ENCODE assay signal across 18 cellular contexts in the genomic region with DNA sequence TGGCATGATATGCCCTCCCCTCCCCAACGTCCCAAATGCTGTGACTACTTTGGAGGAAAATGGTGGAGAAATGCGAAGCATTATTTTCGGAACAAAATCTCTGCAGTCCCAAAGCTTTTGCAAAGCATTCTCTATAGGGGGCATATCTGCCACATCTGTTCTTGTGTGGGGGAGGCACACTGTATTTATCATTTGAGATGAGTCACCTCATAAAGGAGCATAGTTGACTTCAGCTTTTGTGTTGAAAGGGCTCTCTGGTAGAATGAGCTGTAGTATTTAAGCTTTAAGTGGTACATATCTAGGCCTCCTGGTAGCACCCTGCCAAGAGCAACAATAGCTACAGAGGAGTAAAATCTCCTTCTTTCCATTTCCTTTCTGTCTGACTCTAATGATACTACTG.
DNase-seq lines count a peak whose midpoint lies in the region; ATAC-seq, FAIRE-seq and TF ChIP-seq lines count a peak whose summit lies in the region.
"Had no signal": no experiment of that assay in that cellular context is flagged by ENCODE, and none has a peak within 500 bp of the region (broad histone marks: within the 10 kb centered on the region; RNA-seq: fewer than 3 reads in every experiment).

No MANE protein-coding gene starts in this region.

- H3K4ac ChIP-seq in neuronal stem cell (ENCODE audit: low read length) = no peak overlapping the region

- ATAC-seq in left colon (no peak), HG03025 (IDR thresholded peaks at IDR 0.05; ENCODE audit: low FRiP score, unreplicated experiment) (no peak)

- no peaks in the 10 kb centered on the region for H3K36me3 Mint-ChIP-seq in activated T-helper 2 cell treated with anti-CD3 and anti-CD28 coated beads, Interferon-gamma antibody, Interleukin-2, Interleukin-4, amounts not matched to agents 10 μg/mL and 5 μg/mL and 100 μg/mL, durations not matched to agents 14 hours and 24 hours and 36 hours (ENCODE audit: low read depth)
- H3K36me3 Mint-ChIP-seq: CD14-positive monocyte had no signal

- no peak overlapping the region for H4K91ac ChIP-seq in neuronal stem cell (ENCODE audit: low read depth, low read length, poor library complexity)

- H3K4me1 ChIP-seq in mammary epithelial cell (ENCODE audit: insufficient read depth, low read length) (peaks cover 8% of the 10 kb centered on the region), neuronal stem cell (ENCODE audit: control insufficient read depth in 2 of 2, insufficient read depth in 1 of 2, low read depth in 1 of 2, low read length in 2 of 2) (peaks cover 0 to 4% of the 10 kb centered on the region in 2 donors)
- H3K4me1 ChIP-seq: sigmoid colon had no signal

- H3K14ac ChIP-seq in neuronal stem cell (ENCODE audit: low read length) = no peak overlapping the region

- no peaks in the 10 kb centered on the region for H3K4me1 Mint-ChIP-seq in activated T-helper 2 cell treated with anti-CD3 and anti-CD28 coated beads, Interferon-gamma antibody, Interleukin-2, Interleukin-4, amounts not matched to agents 10 μg/mL and 5 μg/mL and 100 μg/mL, durations not matched to agents 14 hours and 24 hours and 36 hours (ENCODE audit: low read depth)

- no peak for TF ChIP-seq POLR2A in H54 (IDR thresholded peaks at IDR 0.05; ENCODE audit: low read depth, low read length)

- H2BK120ac ChIP-seq in neuronal stem cell (ENCODE audit: low read depth, low read length) = no peak overlapping the region

- no peaks in the 10 kb centered on the region for H3K27me3 ChIP-seq in mammary epithelial cell (ENCODE audit: insufficient read depth, low read length)
- no peaks in the 10 kb centered on the region for H3K27me3 ChIP-seq in neuronal stem cell (ENCODE audit: control insufficient read depth in 3 of 3, insufficient read depth in 3 of 3, low read depth in 1 of 3, low read length in 3 of 3)
- H3K27me3 ChIP-seq: sigmoid colon had no signal

- no peak overlapping the region for H2AK5ac ChIP-seq in neuronal stem cell (ENCODE audit: low read depth, low read length)

- no peaks in the 10 kb centered on the region for H3K79me1 ChIP-seq in neuronal stem cell (ENCODE audit: low read depth, low read length)

- H3K9ac ChIP-seq in mammary epithelial cell (ENCODE audit: insufficient read depth, low read length) = no peak overlapping the region
- no peak overlapping the region for H3K9ac ChIP-seq in neuronal stem cell (ENCODE audit: low read depth, low read length, poor library complexity)

- H3K9me3 Mint-ChIP-seq in activated T-helper 2 cell treated with anti-CD3 and anti-CD28 coated beads, Interferon-gamma antibody, Interleukin-2, Interleukin-4, amounts not matched to agents 10 μg/mL and 5 μg/mL and 100 μg/mL, durations not matched to agents 14 hours and 24 hours and 36 hours = peaks cover 3% of the 10 kb centered on the region
- H3K9me3 Mint-ChIP-seq: HFFc6; T-helper 2 cell treated with Interferon-gamma antibody and Interleukin-4, amounts not matched to agents 5 μg/mL and 100 μg/mL, for 36 hours had no signal

- no peak overlapping the region for H2BK12ac ChIP-seq in neuronal stem cell (ENCODE audit: low read length)

- H3K27ac ChIP-seq in mammary epithelial cell (ENCODE audit: insufficient read depth, low read depth, low read length) (no peak overlapping the region), neuronal stem cell (replicated peaks; ENCODE audit: low read length) (no peak overlapping the region)
- H3K27ac ChIP-seq: sigmoid colon had no signal

- no TSS peak for BruUV-seq in mammary epithelial cell (replicated peaks; lab: Mats Ljungman, UMichigan)

- dilution Hi-C loops in mammary epithelial cell (cut with HindIII; ENCODE audit: low sequenced_read_pairs) = no loop called here

- H2BK5ac ChIP-seq in neuronal stem cell (ENCODE audit: low read length) = no peak overlapping the region

- H3K4me3 ChIP-seq in mammary epithelial cell (replicated peaks in 1 of 3; ENCODE audit: insufficient read depth in 1 of 3, low read depth in 2 of 3, low read length in 3 of 3) (no peak overlapping the region), neuronal stem cell (ENCODE audit: low read length in 2 of 2) (no peak overlapping the region)
- H3K4me3 ChIP-seq: lung, sigmoid colon had no signal

- intact Hi-C loops in mammary epithelial cell (cut with micrococcal nuclease) = no loop called here
- intact Hi-C loops in activated T-helper 2 cell treated with anti-CD3 and anti-CD28 coated beads, Interferon-gamma antibody, Interleukin-2, Interleukin-4, amounts not matched to agents 10 μg/mL and 5 μg/mL and 100 μg/mL, durations not matched to agents 14 hours and 24 hours and 36 hours (cut with micrococcal nuclease) = no loop called here
- intact Hi-C loops in left colon (cut with DNase I, micrococcal nuclease) = no loop called here

- H4K8ac ChIP-seq in neuronal stem cell (ENCODE audit: low read depth, low read length) = no peak overlapping the region

- FAIRE-seq in H54 (lab: Jason Lieb, UNC) = peak; percentile 97
- FAIRE-seq: bronchial epithelial cell, G401.6, GM18507 had no signal

- no peaks in the 10 kb centered on the region for H3K27me3 Mint-ChIP-seq in activated T-helper 2 cell treated with anti-CD3 and anti-CD28 coated beads, Interferon-gamma antibody, Interleukin-2, Interleukin-4, amounts not matched to agents 10 μg/mL and 5 μg/mL and 100 μg/mL, durations not matched to agents 14 hours and 24 hours and 36 hours (ENCODE audit: low read depth)

- WGBS in mammary epithelial cell (ENCODE audit: low coverage, missing lambda C conversion rate) = 100% methylated on average over 2 of the region's 3 CpGs
- WGBS in neuronal stem cell (ENCODE audit: extremely low coverage in 2 of 2, insufficient read length in 2 of 2, insufficient replicate concordance in 1 of 2), 2 donors = no CpG with 5 or more reads among the region's 3 CpGs

- H3K36me3 ChIP-seq in mammary epithelial cell (ENCODE audit: insufficient read depth, low read length) (no peaks in the 10 kb centered on the region), neuronal stem cell (replicated peaks in 1 of 2; ENCODE audit: control insufficient read depth in 2 of 2, insufficient read depth in 2 of 2, low read length in 2 of 2) (no peaks in the 10 kb centered on the region)
- H3K36me3 ChIP-seq: sigmoid colon had no signal

- H2BK15ac ChIP-seq in neuronal stem cell (ENCODE audit: low read length) = no peak overlapping the region

- H3K23ac ChIP-seq in neuronal stem cell (ENCODE audit: low read depth, low read length, poor library complexity) = no peak overlapping the region

- CTCF ChIA-PET in mammary epithelial cell (lab: Charles Lee; ENCODE audit: low non-redundant PET) = no interaction called here

- in situ Hi-C loops in mammary epithelial cell (cut with MboI; ENCODE audit: low sequenced_read_pairs in 2 of 2) = no loop called here

- DNase-seq in H54 (ENCODE audit: insufficient read length, low spot score) = no peak
- peak; percentile 3 for DNase-seq in MV-4-11 (lab: John Stamatoyannopoulos, UW)
- DNase-seq in mammary epithelial cell = peak; percentile 35
- no peak for DNase-seq in neuronal stem cell (ENCODE audit: low spot score)
- no peak for DNase-seq in activated T-helper 2 cell treated with anti-CD3 and anti-CD28 coated beads, Interferon-gamma antibody, Interleukin-2, Interleukin-4, amounts not matched to agents 10 μg/mL and 5 μg/mL and 100 μg/mL, durations not matched to agents 14 hours and 24 hours and 36 hours (ENCODE audit: low spot score)
- DNase-seq in left colon = no peak
- DNase-seq in NCI-H510A (lab: John Stamatoyannopoulos, UW) = no peak
- DNase-seq: HFFc6, NCI-H526, sigmoid colon, substantia nigra had no signal

- H3K9me3 ChIP-seq in mammary epithelial cell (replicated peaks; ENCODE audit: insufficient read depth, low read length) (no peaks in the 10 kb centered on the region), neuronal stem cell (replicated peaks in 1 of 2; ENCODE audit: control insufficient read depth in 2 of 2, insufficient read depth in 1 of 2, low read depth in 1 of 2, low read length in 2 of 2) (no peaks in the 10 kb centered on the region)
- H3K9me3 ChIP-seq: sigmoid colon had no signal

- no peak overlapping the region for H3K4me3 Mint-ChIP-seq in activated T-helper 2 cell treated with anti-CD3 and anti-CD28 coated beads, Interferon-gamma antibody, Interleukin-2, Interleukin-4, amounts not matched to agents 10 μg/mL and 5 μg/mL and 100 μg/mL, durations not matched to agents 14 hours and 24 hours and 36 hours (ENCODE audit: low read depth)
- H3K4me3 Mint-ChIP-seq: CD14-positive monocyte; HFFc6; T-helper 2 cell treated with Interferon-gamma antibody and Interleukin-4, amounts not matched to agents 5 μg/mL and 100 μg/mL, for 36 hours had no signal

- H2AFZ ChIP-seq in mammary epithelial cell (ENCODE audit: low read depth, low read length) (no peak overlapping the region), neuronal stem cell (ENCODE audit: low read length) (peak overlapping the region; percentile 2)

- no peak overlapping the region for H3K18ac ChIP-seq in neuronal stem cell (ENCODE audit: low read length)

- TF ChIP-seq CTCF in mammary epithelial cell (conservative IDR thresholded peaks at IDR 0.05 in 1 of 2, IDR thresholded peaks at IDR 0.05 in 1 of 2; ENCODE audit: extremely low read depth in 1 of 2, insufficient read depth in 1 of 2, low read depth in 1 of 2, low read length in 2 of 2) = no peak

- H3K27ac Mint-ChIP-seq in activated T-helper 2 cell treated with anti-CD3 and anti-CD28 coated beads, Interferon-gamma antibody, Interleukin-2, Interleukin-4, amounts not matched to agents 10 μg/mL and 5 μg/mL and 100 μg/mL, durations not matched to agents 14 hours and 24 hours and 36 hours = no peak overlapping the region
- H3K27ac Mint-ChIP-seq: CD14-positive monocyte; HFFc6; T-helper 2 cell treated with Interferon-gamma antibody and Interleukin-4, amounts not matched to agents 5 μg/mL and 100 μg/mL, for 36 hours had no signal

- H3K79me2 ChIP-seq in mammary epithelial cell (ENCODE audit: insufficient read depth, low read length) = no peaks in the 10 kb centered on the region

- H3K4me2 ChIP-seq in mammary epithelial cell (ENCODE audit: insufficient read depth, low read depth, low read length) (no peak overlapping the region), neuronal stem cell (ENCODE audit: insufficient read depth, low read length, poor library complexity, severe bottlenecking) (no peak overlapping the region)

- H4K20me1 ChIP-seq in mammary epithelial cell (ENCODE audit: insufficient read depth, low read length) = no peaks in the 10 kb centered on the region

Comparison
In these comparisons a context has a peak if more than half of its experiments do, and no peak if none do; other contexts are left out.
1. DNase-seq: peak in MV-4-11 (single experiment) and mammary epithelial cell (single experiment); none in H54 (single experiment), neuronal stem cell (single experiment), activated T-helper 2 cell treated with anti-CD3 and anti-CD28 coated beads, Interferon-gamma antibody, Interleukin-2, Interleukin-4, amounts not matched to agents 10 μg/mL and 5 μg/mL and 100 μg/mL, durations not matched to agents 14 hours and 24 hours and 36 hours (single experiment), left colon (0 of 2) and NCI-H510A (single experiment).